ENCODE assay signal across 8 cellular contexts in the genomic region with DNA sequence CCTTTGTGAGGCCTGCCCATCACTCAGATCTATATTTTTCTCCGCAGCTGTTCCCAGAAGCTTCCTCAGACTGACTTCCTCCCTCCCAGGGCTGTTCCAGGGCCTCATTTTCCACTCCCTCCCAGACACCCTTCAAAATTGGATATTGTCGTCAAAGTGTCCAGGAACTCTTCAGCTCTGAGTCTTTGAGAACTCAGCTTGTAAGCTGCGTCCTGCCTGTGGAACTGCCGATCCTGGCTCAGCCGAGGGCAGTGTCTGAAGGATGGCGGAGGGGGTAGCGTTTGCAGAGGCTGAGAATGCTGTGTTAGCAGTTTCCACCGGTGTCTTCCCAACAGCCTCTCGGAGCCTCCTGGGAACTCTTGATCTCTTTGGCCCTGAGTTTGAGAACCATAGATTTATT. TPM values are rescaled to one million over a fixed set of nuclear protein-coding genes. Genes with fewer than 3 reads are reported as not detected.
DNase-seq lines count a peak whose midpoint lies in the region; ATAC-seq and TF ChIP-seq lines count a peak whose summit lies in the region.

No MANE protein-coding gene starts in this region.

- no peak for TF ChIP-seq CTCF in tibial artery (IDR thresholded peaks at IDR 0.05)

- no peak overlapping the region for H3K4me3 Mint-ChIP-seq in activated T-cell treated with anti-CD3 and anti-CD28 coated beads, Interleukin-2, amount 50 U/mL, for 4 hours

- peaks cover 37% of the 10 kb centered on the region for H3K36me3 Mint-ChIP-seq in activated T-cell treated with anti-CD3 and anti-CD28 coated beads, Interleukin-2, amount 50 U/mL, for 4 hours (ENCODE audit: insufficient read depth)

- H3K27me3 Mint-ChIP-seq in activated T-cell treated with anti-CD3 and anti-CD28 coated beads, Interleukin-2, amount 50 U/mL, for 4 hours (ENCODE audit: low read depth) = no peaks in the 10 kb centered on the region

- H3K36me3 ChIP-seq in effector memory CD4-positive, alpha-beta T cell (ENCODE audit: control insufficient read depth, insufficient read depth, low read length) = peaks cover 5% of the 10 kb centered on the region
- H3K36me3 ChIP-seq in tibial artery = peaks cover 0 to 7% (median 7%) of the 10 kb centered on the region in 3 donors

- no peaks in the 10 kb centered on the region for H3K9me3 ChIP-seq in effector memory CD4-positive, alpha-beta T cell (ENCODE audit: control insufficient read depth, low read length)
- H3K9me3 ChIP-seq in tibial artery = no peaks in the 10 kb centered on the region

- peaks cover 98% of the 10 kb centered on the region for H3K4me1 Mint-ChIP-seq in activated T-cell treated with anti-CD3 and anti-CD28 coated beads, Interleukin-2, amount 50 U/mL, for 4 hours (ENCODE audit: low read depth)

- no peaks in the 10 kb centered on the region for H3K27me3 ChIP-seq in effector memory CD4-positive, alpha-beta T cell (replicated peaks; ENCODE audit: control insufficient read depth, insufficient read depth, low read length, poor library complexity, severe bottlenecking)
- no peaks in the 10 kb centered on the region for H3K27me3 ChIP-seq in tibial artery

- H3K9me3 Mint-ChIP-seq in activated T-cell treated with anti-CD3 and anti-CD28 coated beads, Interleukin-2, amount 50 U/mL, for 4 hours = no peaks in the 10 kb centered on the region

- intact Hi-C loops in tibial artery (cut with DNase I; ENCODE audit: low total_unique reads) = no loop called here

- no peak for ATAC-seq in activated T-cell treated with anti-CD3 and anti-CD28 coated beads, Interleukin-2, amount 50 U/mL, for 4 hours
- ATAC-seq in HG02798 (IDR thresholded peaks at IDR 0.05; ENCODE audit: poor library complexity, unreplicated experiment) = no peak

- H3K4me1 ChIP-seq in effector memory CD4-positive, alpha-beta T cell (ENCODE audit: control insufficient read depth, insufficient read depth, low read length, poor library complexity, severe bottlenecking) = peaks cover 85% of the 10 kb centered on the region
- peaks cover 0 to 47% (median 24%) of the 10 kb centered on the region in 4 donors for H3K4me1 ChIP-seq in tibial artery

- DNase-seq in activated T-cell treated with anti-CD3 and anti-CD28 coated beads, Interleukin-2, amount 50 U/mL, for 1 hour = peak; percentile 13
- no peak for DNase-seq in activated T-cell treated with anti-CD3 and anti-CD28 coated beads, Interleukin-2, amount 50 U/mL, for 4 hours
- DNase-seq in effector memory CD4-positive, alpha-beta T cell = no peak
- DNase-seq in myocyte (ENCODE audit: low read depth) (peak; percentile 60), tibial artery (no peak), hepatic stellate cell (ENCODE audit: low spot score) (no peak), OCI-M2 (lab: John Stamatoyannopoulos, UW; ENCODE audit: unreplicated experiment) (no peak)

- H3K27ac ChIP-seq in effector memory CD4-positive, alpha-beta T cell (ENCODE audit: insufficient read depth, low read length, poor library complexity, severe bottlenecking) = peak overlapping the region; percentile 29
- H3K27ac ChIP-seq in tibial artery = peak overlapping the region; percentile 5

- H3K4me3 ChIP-seq in effector memory CD4-positive, alpha-beta T cell (ENCODE audit: insufficient read depth, low read depth, low read length, poor library complexity, severe bottlenecking) = no peak overlapping the region
- H3K4me3 ChIP-seq in tibial artery = no peak overlapping the region

RNA-seq across cellular contexts. Expression of a gene that starts 27.1 kb away (rescaled TPM):
- total RNA-seq in activated T-cell treated with anti-CD3 and anti-CD28 coated beads, Interleukin-2, amount 50 U/mL, for 4 hours = 10 to 100 TPM; 71.6 to 79.1 (median 73.5) TPM
- 37.3 and 46.6 TPM in 2 replicates for total RNA-seq in myocyte
- polyA plus RNA-seq in myocyte (2012) = 29.9 TPM

Comparison
In these comparisons a context has a peak if more than half of its experiments do, and no peak if none do; other contexts are left out.
1. DNase-seq: peak in activated T-cell treated with anti-CD3 and anti-CD28 coated beads, Interleukin-2, amount 50 U/mL, for 1 hour (single experiment) and myocyte (single experiment); none in activated T-cell treated with anti-CD3 and anti-CD28 coated beads, Interleukin-2, amount 50 U/mL, for 4 hours (single experiment), effector memory CD4-positive, alpha-beta T cell (0 of 3), tibial artery (0 of 2), hepatic stellate cell (single experiment) and OCI-M2 (single experiment).